In genomic region chr7:123329988-123330643, GRCh38 we compare ENCODE assay signal across 25 cellular contexts.
"Had no signal": no experiment of that assay in that cellular context is flagged by ENCODE, and none has a peak within 500 bp of the region (broad histone marks: within the 10 kb centered on the region; RNA-seq: fewer than 3 reads in every experiment).

No MANE protein-coding gene starts in this region.

- H3K27me3 ChIP-seq: colonic mucosa, right atrium auricular region, thyroid gland, vagina had no signal

- H3K9me3 ChIP-seq: colonic mucosa, mucosa of descending colon, prostate gland, thyroid gland, vagina had no signal

- H3K27ac ChIP-seq: colonic mucosa, parathyroid adenoma, prostate gland, right atrium auricular region, thyroid gland, vagina had no signal

- DNase-seq: colonic mucosa; effector memory CD8-positive, alpha-beta T cell; left ventricle myocardium superior; mucosa of descending colon; naive B cell; stimulated activated CD4-positive, alpha-beta T cell treated with anti-CD3 and anti-CD28 coated beads, Interleukin-12 subunit alpha, Interleukin-12 subunit beta, amount 100 ng/mL, for 4 hours; stimulated activated CD4-positive, alpha-beta T cell treated with anti-CD3 and anti-CD28 coated beads, Interleukin-1b, Interleukin-23, amount 100 ng/mL, for 48 hours; stimulated activated CD4-positive, alpha-beta T cell treated with anti-CD3 and anti-CD28 coated beads, Interleukin-4, amount 100 ng/mL, for 1 hour; stimulated activated CD8-positive, alpha-beta memory T cell treated with anti-CD3 and anti-CD28 coated beads, Interleukin-4, amount 100 ng/mL, for 48 hours; stimulated activated naive CD4-positive, alpha-beta T cell; stimulated activated naive CD8-positive, alpha-beta T cell treated with anti-CD3 and anti-CD28 coated beads, Interleukin-15, amount 100 ng/mL, for 72 hours; thyroid gland; trophoblast cell had no signal

- H3K4me3 Mint-ChIP-seq: dendritic cell treated with granulocyte-macrophage colony-stimulating factor and Interleukin-4, amounts not matched to agents 40 ng/mL and 50 ng/mL, for 4 days; effector memory CD8-positive, alpha-beta T cell; memory B cell; mesothelial cell of epicardium; naive B cell; natural killer cell treated with Interleukin-12 subunit alpha and Interleukin-12 subunit beta and Interleukin-15 and Interleukin-18, amount 100 ng/mL, for 72 hours; neural crest cell; stimulated activated naive CD8-positive, alpha-beta T cell treated with anti-CD3 and anti-CD28 coated beads, Interleukin-15, amount 100 ng/mL, for 72 hours had no signal

- H2AFZ ChIP-seq: parathyroid adenoma had no signal

- H3K36me3 ChIP-seq: colonic mucosa, prostate gland, right atrium auricular region, thyroid gland, vagina had no signal

- H3K79me2 ChIP-seq: parathyroid adenoma had no signal

- H3K27me3 Mint-ChIP-seq: dendritic cell treated with granulocyte-macrophage colony-stimulating factor and Interleukin-4, amounts not matched to agents 40 ng/mL and 50 ng/mL, for 4 days; effector memory CD8-positive, alpha-beta T cell; memory B cell; naive B cell; natural killer cell treated with Interleukin-12 subunit alpha and Interleukin-12 subunit beta and Interleukin-15 and Interleukin-18, amount 100 ng/mL, for 72 hours; stimulated activated naive CD8-positive, alpha-beta T cell treated with anti-CD3 and anti-CD28 coated beads, Interleukin-15, amount 100 ng/mL, for 72 hours had no signal

- H3K36me3 Mint-ChIP-seq: memory B cell, mesothelial cell of epicardium, naive B cell had no signal

- H3K27ac Mint-ChIP-seq: dendritic cell treated with granulocyte-macrophage colony-stimulating factor and Interleukin-4, amounts not matched to agents 40 ng/mL and 50 ng/mL, for 4 days; effector memory CD8-positive, alpha-beta T cell; memory B cell; mesothelial cell of epicardium; naive B cell; natural killer cell treated with Interleukin-12 subunit alpha and Interleukin-12 subunit beta and Interleukin-15 and Interleukin-18, amount 100 ng/mL, for 72 hours; stimulated activated naive CD8-positive, alpha-beta T cell treated with anti-CD3 and anti-CD28 coated beads, Interleukin-15, amount 100 ng/mL, for 72 hours had no signal

- ATAC-seq: effector memory CD8-positive, alpha-beta T cell; left ventricle myocardium superior; mucosa of descending colon; natural killer cell treated with Interleukin-12 subunit alpha and Interleukin-12 subunit beta and Interleukin-15 and Interleukin-18, amount 100 ng/mL, for 72 hours; sciatic nerve; stimulated activated naive CD8-positive, alpha-beta T cell treated with anti-CD3 and anti-CD28 coated beads, Interleukin-15, amount 100 ng/mL, for 72 hours had no signal

- H3K9ac ChIP-seq: parathyroid adenoma had no signal

- H3K4me3 ChIP-seq: colonic mucosa, lung, mucosa of descending colon, prostate gland, right atrium auricular region, smooth muscle cell, thyroid gland, vagina had no signal

- H3K4me2 ChIP-seq: smooth muscle cell had no signal

- H3K4me1 Mint-ChIP-seq: memory B cell; mesothelial cell of epicardium; naive B cell; neural crest cell; stimulated activated naive CD8-positive, alpha-beta T cell treated with anti-CD3 and anti-CD28 coated beads, Interleukin-15, amount 100 ng/mL, for 72 hours had no signal

- H3K4me1 ChIP-seq: colonic mucosa, parathyroid adenoma, prostate gland, right atrium auricular region, thyroid gland, vagina had no signal
